10 cellular contexts compared by ENCODE assay signal in genomic region chr15:66080791-66081475, GRCh38.
DNase-seq lines count a peak whose midpoint lies in the region; ATAC-seq and TF ChIP-seq lines count a peak whose summit lies in the region.
"Had no signal": no experiment of that assay in that cellular context is flagged by ENCODE, and none has a peak within 500 bp of the region (broad histone marks: within the 10 kb centered on the region; RNA-seq: fewer than 3 reads in every experiment).

No MANE protein-coding gene starts in this region.

- intact Hi-C loops in posterior vena cava (cut with DNase I): no loop called here

- H3K9ac ChIP-seq in OCI-LY1 (ENCODE audit: low read length): no peak overlapping the region
- H3K9ac ChIP-seq: KMS-11 had no signal

- DNase-seq in GM12864 (ENCODE audit: low read depth) (no peak), fibroblast of mammary gland (ENCODE audit: low read depth) (peak; percentile 41), posterior vena cava (ENCODE audit: low spot score) (peak; percentile 53), NCI-H1436 treated with DMSO at 0.1 percent for 48 hours (lab: John Stamatoyannopoulos, UW) (no peak)
- DNase-seq in activated naive CD4-positive, alpha-beta T cell treated with anti-CD3 and anti-CD28 coated beads, Interleukin-2, amount 10 ng/mL, durations not matched to agents 7 days and 5 days: no peak
- DNase-seq in activated CD4-positive, alpha-beta T cell treated with anti-CD3 and anti-CD28 coated beads for 48 hours: no peak

- no peak overlapping the region for H3K27ac Mint-ChIP-seq in activated naive CD4-positive, alpha-beta T cell treated with anti-CD3 and anti-CD28 coated beads, Interleukin-2, amount 10 ng/mL, durations not matched to agents 7 days and 5 days

- no peak overlapping the region for H3K27ac ChIP-seq in OCI-LY1 (ENCODE audit: low read depth, low read length, poor library complexity, severe bottlenecking)
- H3K27ac ChIP-seq: KMS-11, spleen had no signal

- no peaks in the 10 kb centered on the region for H3K9me2 ChIP-seq in OCI-LY1 (ENCODE audit: low read depth, low read length)

- no peak overlapping the region for H3K4me3 Mint-ChIP-seq in activated naive CD4-positive, alpha-beta T cell treated with anti-CD3 and anti-CD28 coated beads, Interleukin-2, amount 10 ng/mL, durations not matched to agents 7 days and 5 days

- H3K27me3 Mint-ChIP-seq in activated naive CD4-positive, alpha-beta T cell treated with anti-CD3 and anti-CD28 coated beads, Interleukin-2, amount 10 ng/mL, durations not matched to agents 7 days and 5 days: peaks cover 51% of the 10 kb centered on the region

- H3K79me2 ChIP-seq in OCI-LY1 (ENCODE audit: insufficient read depth, low read length): no peaks in the 10 kb centered on the region

- H3F3A ChIP-seq in OCI-LY1 (ENCODE audit: insufficient read depth, low read length): no peaks in the 10 kb centered on the region

- H3K27me3 ChIP-seq in OCI-LY1 (ENCODE audit: insufficient read depth, low read length): no peaks in the 10 kb centered on the region

- H3K36me3 Mint-ChIP-seq in activated naive CD4-positive, alpha-beta T cell treated with anti-CD3 and anti-CD28 coated beads, Interleukin-2, amount 10 ng/mL, durations not matched to agents 7 days and 5 days: no peaks in the 10 kb centered on the region

- no peaks in the 10 kb centered on the region for H3K4me1 Mint-ChIP-seq in activated naive CD4-positive, alpha-beta T cell treated with anti-CD3 and anti-CD28 coated beads, Interleukin-2, amount 10 ng/mL, durations not matched to agents 7 days and 5 days

- no peak overlapping the region for H3K4me2 ChIP-seq in OCI-LY1 (ENCODE audit: low read length)
- H3K4me2 ChIP-seq: KMS-11 had no signal

- H3K4me3 ChIP-seq in GM12864 (ENCODE audit: low read depth, low read length) (no peak overlapping the region), OCI-LY1 (ENCODE audit: low read depth, low read length, poor library complexity, severe bottlenecking) (no peak overlapping the region), fibroblast of mammary gland (ENCODE audit: control insufficient read depth, low read depth, low read length) (no peak overlapping the region)
- H3K4me3 ChIP-seq: spleen had no signal

- H3K36me3 ChIP-seq in OCI-LY1 (ENCODE audit: insufficient read depth, low read length): peaks cover 8% of the 10 kb centered on the region
- H3K36me3 ChIP-seq: spleen had no signal

- TF ChIP-seq CTCF in GM12864 (IDR thresholded peaks at IDR 0.05; ENCODE audit: low read depth, low read length, missing control alignments) (peak; percentile 9), OCI-LY1 (IDR thresholded peaks at IDR 0.05; ENCODE audit: low read length) (peak; percentile 13; the same call in 1 of the 2 replicates), fibroblast of mammary gland (conservative IDR thresholded peaks at IDR 0.05; ENCODE audit: control insufficient read depth, insufficient read depth, low read depth, low read length) (no peak)

- H3K9me3 ChIP-seq in OCI-LY1 (ENCODE audit: low read length): no peaks in the 10 kb centered on the region

- CTCF ChIA-PET in activated naive CD4-positive, alpha-beta T cell treated with anti-CD3 and anti-CD28 coated beads, Interleukin-2, amount 10 ng/mL, durations not matched to agents 7 days and 5 days (lab: Charles Lee): no interaction called here

- no peaks in the 10 kb centered on the region for H4K20me1 ChIP-seq in OCI-LY1 (ENCODE audit: insufficient read depth, low read length)

- no peaks in the 10 kb centered on the region for H3K9me3 Mint-ChIP-seq in activated naive CD4-positive, alpha-beta T cell treated with anti-CD3 and anti-CD28 coated beads, Interleukin-2, amount 10 ng/mL, durations not matched to agents 7 days and 5 days

- ATAC-seq in HG03175 (IDR thresholded peaks at IDR 0.05; ENCODE audit: unreplicated experiment): no peak

- H3K4me1 ChIP-seq in OCI-LY1 (ENCODE audit: insufficient read depth, low read length, severe bottlenecking): peaks cover 15% of the 10 kb centered on the region
- H3K4me1 ChIP-seq: spleen had no signal

- H2AFZ ChIP-seq in OCI-LY1 (ENCODE audit: low read length): no peak overlapping the region

Comparison
In these comparisons a context has a peak if more than half of its experiments do, and no peak if none do; other contexts are left out.
1. DNase-seq: peak in fibroblast of mammary gland (single experiment) and posterior vena cava (single experiment); none in GM12864 (single experiment), activated naive CD4-positive, alpha-beta T cell treated with anti-CD3 and anti-CD28 coated beads, Interleukin-2, amount 10 ng/mL, durations not matched to agents 7 days and 5 days (single experiment), activated CD4-positive, alpha-beta T cell treated with anti-CD3 and anti-CD28 coated beads for 48 hours (single experiment) and NCI-H1436 treated with DMSO at 0.1 percent for 48 hours (single experiment).